ENCODE assay signal across 19 cellular contexts in the genomic region with DNA sequence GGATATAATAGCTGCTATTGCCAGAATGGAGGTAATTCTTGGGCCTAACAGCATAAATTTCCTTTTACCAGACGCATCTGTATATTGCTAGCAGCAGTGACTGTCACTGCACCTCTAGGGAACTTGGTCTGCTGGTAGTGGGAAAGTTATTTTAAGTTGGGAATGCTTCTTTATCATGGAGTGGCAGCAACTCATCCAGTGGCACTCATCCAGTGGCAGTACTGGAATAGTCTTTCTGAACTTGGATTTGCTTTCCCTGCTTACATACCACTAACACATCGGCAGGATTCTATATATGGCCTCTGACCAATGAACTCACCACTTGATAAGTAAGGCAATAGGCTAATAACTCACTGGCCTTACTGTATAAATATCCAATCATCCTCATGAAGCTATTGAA. TPM values are rescaled to one million over a fixed set of nuclear protein-coding genes. Genes with fewer than 3 reads are reported as not detected.
DNase-seq lines count a peak whose midpoint lies in the region; ATAC-seq lines count a peak whose summit lies in the region.
"Had no signal": no experiment of that assay in that cellular context is flagged by ENCODE, and none has a peak within 500 bp of the region (broad histone marks: within the 10 kb centered on the region; RNA-seq: fewer than 3 reads in every experiment).

No MANE protein-coding gene starts in this region.

- no peaks in the 10 kb centered on the region for H3K36me3 Mint-ChIP-seq in activated T-helper 2 cell treated with anti-CD3 and anti-CD28 coated beads, Interferon-gamma antibody, Interleukin-2, Interleukin-4, amounts not matched to agents 10 μg/mL and 5 μg/mL and 100 μg/mL, durations not matched to agents 14 hours and 24 hours and 36 hours (ENCODE audit: low read depth)

- peaks cover 2% of the 10 kb centered on the region for H3K4me1 Mint-ChIP-seq in activated T-helper 2 cell treated with anti-CD3 and anti-CD28 coated beads, Interferon-gamma antibody, Interleukin-2, Interleukin-4, amounts not matched to agents 10 μg/mL and 5 μg/mL and 100 μg/mL, durations not matched to agents 14 hours and 24 hours and 36 hours (ENCODE audit: low read depth)

- H3K9me3 Mint-ChIP-seq in activated T-helper 2 cell treated with anti-CD3 and anti-CD28 coated beads, Interferon-gamma antibody, Interleukin-2, Interleukin-4, amounts not matched to agents 10 μg/mL and 5 μg/mL and 100 μg/mL, durations not matched to agents 14 hours and 24 hours and 36 hours = no peaks in the 10 kb centered on the region
- H3K9me3 Mint-ChIP-seq: CD4-positive, alpha-beta T cell; HFFc6 had no signal

- DNase-seq in Right ventricle myocardium inferior (ENCODE audit: missing footprints) (no peak), cardiac septum (ENCODE audit: low spot score) (no peak), left cardiac atrium (peak; percentile 42), right cardiac atrium (peak; percentile 27 to 46 (median 37))
- no peak for DNase-seq in activated T-helper 2 cell treated with anti-CD3 and anti-CD28 coated beads, Interferon-gamma antibody, Interleukin-2, Interleukin-4, amounts not matched to agents 10 μg/mL and 5 μg/mL and 100 μg/mL, durations not matched to agents 14 hours and 24 hours and 36 hours (ENCODE audit: low spot score)
- DNase-seq: AML-193; Caco-2; CD4-positive, alpha-beta T cell; GDM1; GOT3; H7; HFFc6 had no signal

- 39% methylated on average over 2 of the region's 2 CpGs for WGBS in right cardiac atrium

- no peak overlapping the region for H3K4me3 Mint-ChIP-seq in activated T-helper 2 cell treated with anti-CD3 and anti-CD28 coated beads, Interferon-gamma antibody, Interleukin-2, Interleukin-4, amounts not matched to agents 10 μg/mL and 5 μg/mL and 100 μg/mL, durations not matched to agents 14 hours and 24 hours and 36 hours (ENCODE audit: low read depth)
- H3K4me3 Mint-ChIP-seq: CD4-positive, alpha-beta T cell; HFFc6 had no signal

- H3K9me3 ChIP-seq in right cardiac atrium (ENCODE audit: control insufficient read depth, low read length) = no peaks in the 10 kb centered on the region
- H3K9me3 ChIP-seq: A549, Caco-2 had no signal

- peaks cover 10% of the 10 kb centered on the region for H3K27me3 Mint-ChIP-seq in activated T-helper 2 cell treated with anti-CD3 and anti-CD28 coated beads, Interferon-gamma antibody, Interleukin-2, Interleukin-4, amounts not matched to agents 10 μg/mL and 5 μg/mL and 100 μg/mL, durations not matched to agents 14 hours and 24 hours and 36 hours (ENCODE audit: low read depth)
- H3K27me3 Mint-ChIP-seq: CD4-positive, alpha-beta T cell had no signal

- ATAC-seq in Right ventricle myocardium inferior (peak; percentile 85), left cardiac atrium (peak; percentile 89 to 91), right cardiac atrium (peak; percentile 80 to 88), HG03045 (IDR thresholded peaks at IDR 0.05; ENCODE audit: unreplicated experiment) (no peak), HG02852 (IDR thresholded peaks at IDR 0.05; ENCODE audit: unreplicated experiment) (no peak)
- ATAC-seq: A549, HCT116 had no signal

- peak overlapping the region; percentile 93 for H3K27ac ChIP-seq in right cardiac atrium (ENCODE audit: low read length)
- H3K27ac ChIP-seq: 22Rv1, A549, C4-2B, HL-60 had no signal

- H3K4me3 ChIP-seq in right cardiac atrium (ENCODE audit: low read length) = no peak overlapping the region
- H3K4me3 ChIP-seq: A549 had no signal

- H3K27me3 ChIP-seq in right cardiac atrium (ENCODE audit: control insufficient read depth, insufficient read depth) = no peaks in the 10 kb centered on the region

- H3K27ac Mint-ChIP-seq in activated T-helper 2 cell treated with anti-CD3 and anti-CD28 coated beads, Interferon-gamma antibody, Interleukin-2, Interleukin-4, amounts not matched to agents 10 μg/mL and 5 μg/mL and 100 μg/mL, durations not matched to agents 14 hours and 24 hours and 36 hours = no peak overlapping the region
- H3K27ac Mint-ChIP-seq: CD4-positive, alpha-beta T cell; HFFc6 had no signal

- H3K4me1 ChIP-seq in right cardiac atrium (ENCODE audit: control insufficient read depth, insufficient read depth, low read length) = no peaks in the 10 kb centered on the region
- H3K4me1 ChIP-seq: A549, Caco-2 had no signal

- intact Hi-C loops in Right ventricle myocardium inferior (cut with DNase I) (loop anchor here (2.0 kb wide), 2 partner anchors 23 to 51 kb away; no protein-coding TSS in a partner anchor), cardiac septum (cut with DNase I) (loop anchor here (5.0 to 10.0 kb wide), 2 partner anchors 52 to 599 kb away; no protein-coding TSS in a partner anchor), left cardiac atrium (cut with DNase I) (no loop called here), right cardiac atrium (cut with DNase I) (loop anchor here in 1 of 4 donors (10.0 kb wide), 1 partner anchor 319 kb away; a partner anchor contains a TSS)
- intact Hi-C loops in activated T-helper 2 cell treated with anti-CD3 and anti-CD28 coated beads, Interferon-gamma antibody, Interleukin-2, Interleukin-4, amounts not matched to agents 10 μg/mL and 5 μg/mL and 100 μg/mL, durations not matched to agents 14 hours and 24 hours and 36 hours (cut with micrococcal nuclease) = no loop called here

RNA-seq across cellular contexts. Expression of a gene that starts 22.0 kb away (rescaled TPM):
- total RNA-seq in Right ventricle myocardium inferior (44.3 TPM), cardiac septum (76.0 TPM), left cardiac atrium (10 to 100 TPM; 38.3 to 62.5 TPM), right cardiac atrium (10 to 100 TPM; 70.0 to 98.2 (median 73.7) TPM)
- polyA plus RNA-seq in right cardiac atrium = 36.8 TPM
- 3.9 and 4.8 TPM in 2 replicates for total RNA-seq in activated T-helper 2 cell treated with anti-CD3 and anti-CD28 coated beads, Interferon-gamma antibody, Interleukin-2, Interleukin-4, amounts not matched to agents 10 μg/mL and 5 μg/mL and 100 μg/mL, durations not matched to agents 14 hours and 24 hours and 36 hours
- total RNA-seq: HFFc6 had no signal

Comparison
In these comparisons a context has a peak if more than half of its experiments do, and no peak if none do; other contexts are left out.
1. DNase-seq: peak in left cardiac atrium (single experiment) and right cardiac atrium (3 of 3); none in Right ventricle myocardium inferior (single experiment), cardiac septum (single experiment) and activated T-helper 2 cell treated with anti-CD3 and anti-CD28 coated beads, Interferon-gamma antibody, Interleukin-2, Interleukin-4, amounts not matched to agents 10 μg/mL and 5 μg/mL and 100 μg/mL, durations not matched to agents 14 hours and 24 hours and 36 hours (single experiment).
2. intact Hi-C loops: an anchor here in Right ventricle myocardium inferior (2.0 kb wide) and cardiac septum (5.0 to 10.0 kb wide); none called in left cardiac atrium and activated T-helper 2 cell treated with anti-CD3 and anti-CD28 coated beads, Interferon-gamma antibody, Interleukin-2, Interleukin-4, amounts not matched to agents 10 μg/mL and 5 μg/mL and 100 μg/mL, durations not matched to agents 14 hours and 24 hours and 36 hours.
3. ATAC-seq: peak in Right ventricle myocardium inferior (single experiment), left cardiac atrium (2 of 2) and right cardiac atrium (2 of 2); none in HG03045 (single experiment) and HG02852 (single experiment).